ENCODE assay signal across 1 cellular context in the genomic region with DNA sequence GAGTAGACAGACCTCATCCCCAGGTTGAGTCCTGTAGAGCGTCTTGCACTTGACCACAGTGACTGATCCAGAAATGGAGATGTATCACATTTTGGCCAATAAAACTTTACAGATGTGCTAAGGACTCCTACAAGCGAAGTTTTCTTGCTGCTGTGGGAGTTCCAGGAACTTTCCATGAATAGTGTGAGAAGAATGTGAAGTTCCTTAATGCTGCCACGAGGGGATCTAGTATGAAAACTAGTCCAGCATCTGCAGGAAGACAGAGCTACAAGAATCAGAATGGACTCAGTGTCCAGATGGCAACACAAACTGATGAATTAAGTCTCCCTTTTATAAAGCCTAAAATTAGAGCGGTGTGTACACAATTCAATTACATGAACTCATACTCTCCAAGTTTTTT.
TF ChIP-seq lines count a peak whose summit lies in the region.

No MANE protein-coding gene starts in this region.

TF ChIP-seq in SK-N-SH treated with all-trans-retinoic acid at 6 μM for 48 hours, 23 proteins besides CTCF, POLR2A, EP300 and RAD21 (continued from another document):
- TF ChIP-seq, protein P1, sequence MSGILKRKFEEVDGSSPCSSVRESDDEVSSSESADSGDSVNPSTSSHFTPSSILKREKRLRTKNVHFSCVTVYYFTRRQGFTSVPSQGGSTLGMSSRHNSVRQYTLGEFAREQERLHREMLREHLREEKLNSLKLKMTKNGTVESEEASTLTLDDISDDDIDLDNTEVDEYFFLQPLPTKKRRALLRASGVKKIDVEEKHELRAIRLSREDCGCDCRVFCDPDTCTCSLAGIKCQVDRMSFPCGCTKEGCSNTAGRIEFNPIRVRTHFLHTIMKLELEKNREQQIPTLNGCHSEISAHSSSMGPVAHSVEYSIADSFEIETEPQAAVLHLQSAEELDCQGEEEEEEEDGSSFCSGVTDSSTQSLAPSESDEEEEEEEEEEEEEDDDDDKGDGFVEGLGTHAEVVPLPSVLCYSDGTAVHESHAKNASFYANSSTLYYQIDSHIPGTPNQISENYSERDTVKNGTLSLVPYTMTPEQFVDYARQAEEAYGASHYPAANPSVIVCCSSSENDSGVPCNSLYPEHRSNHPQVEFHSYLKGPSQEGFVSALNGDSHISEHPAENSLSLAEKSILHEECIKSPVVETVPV (CRISPR knock-in tag; IDR thresholded peaks at IDR 0.05) = no peak
- TF ChIP-seq, protein P2, sequence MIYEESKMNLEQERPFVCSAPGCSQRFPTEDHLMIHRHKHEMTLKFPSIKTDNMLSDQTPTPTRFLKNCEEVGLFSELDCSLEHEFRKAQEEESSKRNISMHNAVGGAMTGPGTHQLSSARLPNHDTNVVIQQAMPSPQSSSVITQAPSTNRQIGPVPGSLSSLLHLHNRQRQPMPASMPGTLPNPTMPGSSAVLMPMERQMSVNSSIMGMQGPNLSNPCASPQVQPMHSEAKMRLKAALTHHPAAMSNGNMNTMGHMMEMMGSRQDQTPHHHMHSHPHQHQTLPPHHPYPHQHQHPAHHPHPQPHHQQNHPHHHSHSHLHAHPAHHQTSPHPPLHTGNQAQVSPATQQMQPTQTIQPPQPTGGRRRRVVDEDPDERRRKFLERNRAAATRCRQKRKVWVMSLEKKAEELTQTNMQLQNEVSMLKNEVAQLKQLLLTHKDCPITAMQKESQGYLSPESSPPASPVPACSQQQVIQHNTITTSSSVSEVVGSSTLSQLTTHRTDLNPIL (CRISPR knock-in tag; IDR thresholded peaks at IDR 0.05; ENCODE audit: low read depth) = no peak
- TF ChIP-seq BACH2 (CRISPR knock-in tag; IDR thresholded peaks at IDR 0.05; ENCODE audit: borderline replicate concordance) (no peak), TOX (CRISPR knock-in tag; IDR thresholded peaks at IDR 0.05; ENCODE audit: borderline replicate concordance) (no peak), OSR1 (CRISPR knock-in tag; IDR thresholded peaks at IDR 0.05) (no peak), ISL1 (CRISPR knock-in tag; IDR thresholded peaks at IDR 0.05) (no peak), ZNF565 (CRISPR knock-in tag; conservative IDR thresholded peaks at IDR 0.05; ENCODE audit: low read depth) (no peak), CSDC2 (CRISPR knock-in tag; IDR thresholded peaks at IDR 0.05) (no peak), PPARA (CRISPR knock-in tag; IDR thresholded peaks at IDR 0.05; ENCODE audit: borderline replicate concordance) (no peak), ZNF70 (CRISPR knock-in tag; IDR thresholded peaks at IDR 0.05) (no peak), ZC3H10 (CRISPR knock-in tag; IDR thresholded peaks at IDR 0.05) (no peak)
- TF ChIP-seq, protein P3, sequence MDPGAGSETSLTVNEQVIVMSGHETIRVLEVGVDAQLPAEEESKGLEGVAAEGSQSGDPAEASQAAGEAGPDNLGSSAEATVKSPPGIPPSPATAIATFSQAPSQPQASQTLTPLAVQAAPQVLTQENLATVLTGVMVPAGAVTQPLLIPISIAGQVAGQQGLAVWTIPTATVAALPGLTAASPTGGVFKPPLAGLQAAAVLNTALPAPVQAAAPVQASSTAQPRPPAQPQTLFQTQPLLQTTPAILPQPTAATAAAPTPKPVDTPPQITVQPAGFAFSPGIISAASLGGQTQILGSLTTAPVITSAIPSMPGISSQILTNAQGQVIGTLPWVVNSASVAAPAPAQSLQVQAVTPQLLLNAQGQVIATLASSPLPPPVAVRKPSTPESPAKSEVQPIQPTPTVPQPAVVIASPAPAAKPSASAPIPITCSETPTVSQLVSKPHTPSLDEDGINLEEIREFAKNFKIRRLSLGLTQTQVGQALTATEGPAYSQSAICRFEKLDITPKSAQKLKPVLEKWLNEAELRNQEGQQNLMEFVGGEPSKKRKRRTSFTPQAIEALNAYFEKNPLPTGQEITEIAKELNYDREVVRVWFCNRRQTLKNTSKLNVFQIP (CRISPR knock-in tag; IDR thresholded peaks at IDR 0.05; ENCODE audit: borderline replicate concordance, low read depth) = no peak
- TF ChIP-seq, protein P4, sequence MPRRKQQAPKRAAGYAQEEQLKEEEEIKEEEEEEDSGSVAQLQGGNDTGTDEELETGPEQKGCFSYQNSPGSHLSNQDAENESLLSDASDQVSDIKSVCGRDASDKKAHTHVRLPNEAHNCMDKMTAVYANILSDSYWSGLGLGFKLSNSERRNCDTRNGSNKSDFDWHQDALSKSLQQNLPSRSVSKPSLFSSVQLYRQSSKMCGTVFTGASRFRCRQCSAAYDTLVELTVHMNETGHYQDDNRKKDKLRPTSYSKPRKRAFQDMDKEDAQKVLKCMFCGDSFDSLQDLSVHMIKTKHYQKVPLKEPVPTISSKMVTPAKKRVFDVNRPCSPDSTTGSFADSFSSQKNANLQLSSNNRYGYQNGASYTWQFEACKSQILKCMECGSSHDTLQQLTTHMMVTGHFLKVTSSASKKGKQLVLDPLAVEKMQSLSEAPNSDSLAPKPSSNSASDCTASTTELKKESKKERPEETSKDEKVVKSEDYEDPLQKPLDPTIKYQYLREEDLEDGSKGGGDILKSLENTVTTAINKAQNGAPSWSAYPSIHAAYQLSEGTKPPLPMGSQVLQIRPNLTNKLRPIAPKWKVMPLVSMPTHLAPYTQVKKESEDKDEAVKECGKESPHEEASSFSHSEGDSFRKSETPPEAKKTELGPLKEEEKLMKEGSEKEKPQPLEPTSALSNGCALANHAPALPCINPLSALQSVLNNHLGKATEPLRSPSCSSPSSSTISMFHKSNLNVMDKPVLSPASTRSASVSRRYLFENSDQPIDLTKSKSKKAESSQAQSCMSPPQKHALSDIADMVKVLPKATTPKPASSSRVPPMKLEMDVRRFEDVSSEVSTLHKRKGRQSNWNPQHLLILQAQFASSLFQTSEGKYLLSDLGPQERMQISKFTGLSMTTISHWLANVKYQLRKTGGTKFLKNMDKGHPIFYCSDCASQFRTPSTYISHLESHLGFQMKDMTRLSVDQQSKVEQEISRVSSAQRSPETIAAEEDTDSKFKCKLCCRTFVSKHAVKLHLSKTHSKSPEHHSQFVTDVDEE (CRISPR knock-in tag; IDR thresholded peaks at IDR 0.05) = no peak
